ENCODE assay signal across 20 cellular contexts in the genomic region with DNA sequence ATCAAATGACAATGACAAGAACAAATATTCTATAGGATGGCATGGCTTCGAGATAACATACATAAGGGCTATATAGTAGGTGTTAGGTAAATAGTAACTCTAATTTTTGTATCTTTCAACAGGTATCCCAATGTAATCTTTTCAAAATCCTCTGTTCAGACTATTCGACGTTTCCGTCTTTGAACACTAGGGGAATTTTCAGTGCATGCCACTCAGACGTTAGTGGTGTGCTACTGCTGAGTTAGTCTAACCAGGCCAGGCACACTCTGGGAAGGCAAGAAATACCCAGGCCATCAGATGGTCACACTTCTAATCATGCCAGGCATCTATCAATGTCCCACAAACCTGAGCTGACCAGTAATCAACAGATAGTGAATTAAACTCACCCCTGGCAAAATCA. TPM values are rescaled to one million over a fixed set of nuclear protein-coding genes. Genes with fewer than 3 reads are reported as not detected.
A peak's percentile ranks its signal among the peaks of the same experiment; 100 is the strongest.
DNase-seq lines count a peak whose midpoint lies in the region; ATAC-seq, FAIRE-seq and TF ChIP-seq lines count a peak whose summit lies in the region.
"Had no signal": no experiment of that assay in that cellular context is flagged by ENCODE, and none has a peak within 500 bp of the region (broad histone marks: within the 10 kb centered on the region; RNA-seq: fewer than 3 reads in every experiment).

No MANE protein-coding gene starts in this region.

- peak; percentile 22 for TF ChIP-seq CTCF in astrocyte (IDR thresholded peaks at IDR 0.05; ENCODE audit: insufficient read depth, low read depth, low read length)

- DNase-seq in HuH-7 (ENCODE audit: low spot score) (peak; percentile 45), astrocyte (ENCODE audit: low read depth) (no peak), naive B cell (no peak), T-helper 2 cell (no peak), NCI-H345 (lab: John Stamatoyannopoulos, UW) (no peak), NK-92 (lab: John Stamatoyannopoulos, UW; ENCODE audit: unreplicated experiment) (no peak)
- DNase-seq: activated CD4-positive, alpha-beta T cell treated with anti-CD3 and anti-CD28 coated beads, Interleukin-2, amount 10 ng/mL, durations not matched to agents 7 days and 5 days; activated naive CD4-positive, alpha-beta T cell treated with anti-CD3 and anti-CD28 coated beads, Interleukin-2, amount 10 ng/mL, durations not matched to agents 7 days and 5 days; activated T-cell treated with anti-CD3 and anti-CD28 coated beads for 4 hours; C1 segment of cervical spinal cord; hypothalamus; MG63; midbrain; NCI-H1694; NCI-H446; sigmoid colon had no signal

- H3K4me3 ChIP-seq in BLaER1 (no peak overlapping the region), astrocyte (ENCODE audit: insufficient read depth, low read depth, low read length) (no peak overlapping the region)
- H3K4me3 ChIP-seq: MG63, sigmoid colon had no signal

- H3K9me3 Mint-ChIP-seq in astrocyte (ENCODE audit: unreplicated experiment) (no peaks in the 10 kb centered on the region), naive B cell (no peaks in the 10 kb centered on the region)
- H3K9me3 Mint-ChIP-seq: activated CD4-positive, alpha-beta T cell treated with anti-CD3 and anti-CD28 coated beads, Interleukin-2, amount 10 ng/mL, durations not matched to agents 7 days and 5 days; activated naive CD4-positive, alpha-beta T cell treated with anti-CD3 and anti-CD28 coated beads, Interleukin-2, amount 10 ng/mL, durations not matched to agents 7 days and 5 days had no signal

- no peak for FAIRE-seq in astrocyte (lab: Jason Lieb, UNC)
- FAIRE-seq: HTR-8/SVneo had no signal

- no peak overlapping the region for H3K4me3 Mint-ChIP-seq in astrocyte (ENCODE audit: unreplicated experiment)
- H3K4me3 Mint-ChIP-seq in naive B cell, result peak overlapping the region in 6 of 8 donors; percentile 43 to 86 (median 62)
- H3K4me3 Mint-ChIP-seq: activated CD4-positive, alpha-beta T cell treated with anti-CD3 and anti-CD28 coated beads, Interleukin-2, amount 10 ng/mL, durations not matched to agents 7 days and 5 days; activated naive CD4-positive, alpha-beta T cell treated with anti-CD3 and anti-CD28 coated beads, Interleukin-2, amount 10 ng/mL, durations not matched to agents 7 days and 5 days had no signal

- H3K4me2 ChIP-seq in BLaER1, result peak overlapping the region; percentile 79
- no peak overlapping the region for H3K4me2 ChIP-seq in astrocyte (ENCODE audit: low read length)

- no peaks in the 10 kb centered on the region for H3K36me3 ChIP-seq in BLaER1
- no peaks in the 10 kb centered on the region for H3K36me3 ChIP-seq in astrocyte (ENCODE audit: insufficient read depth, low read length)
- H3K36me3 ChIP-seq: MG63, sigmoid colon had no signal

- H3K27me3 Mint-ChIP-seq in astrocyte (ENCODE audit: low read depth, unreplicated experiment) (peaks cover 14% of the 10 kb centered on the region), naive B cell (no peaks in the 10 kb centered on the region)

- H3K27me3 ChIP-seq in BLaER1, result no peaks in the 10 kb centered on the region
- H3K27me3 ChIP-seq in astrocyte (ENCODE audit: insufficient read depth, low read length), result no peaks in the 10 kb centered on the region
- H3K27me3 ChIP-seq: MG63 had no signal

- H3K4me1 ChIP-seq in BLaER1, result peaks cover 72% of the 10 kb centered on the region
- no peaks in the 10 kb centered on the region for H3K4me1 ChIP-seq in astrocyte (ENCODE audit: insufficient read depth, low read length)
- H3K4me1 ChIP-seq: sigmoid colon had no signal

- H3K4me1 Mint-ChIP-seq in astrocyte (ENCODE audit: low read depth, unreplicated experiment) (peaks cover 16% of the 10 kb centered on the region), naive B cell (peaks cover 52 to 73% (median 61%) of the 10 kb centered on the region in 3 donors)

- no peaks in the 10 kb centered on the region for H3K36me3 Mint-ChIP-seq in astrocyte (ENCODE audit: low read depth, unreplicated experiment)
- no peaks in the 10 kb centered on the region for H3K36me3 Mint-ChIP-seq in naive B cell
- H3K36me3 Mint-ChIP-seq: activated naive CD4-positive, alpha-beta T cell treated with anti-CD3 and anti-CD28 coated beads, Interleukin-2, amount 10 ng/mL, durations not matched to agents 7 days and 5 days had no signal

- 0 out of 2 replicates have a peak overlapping the region, but pooled peaks have one; percentile 59 for H3K9ac ChIP-seq in BLaER1
- no peak overlapping the region for H3K9ac ChIP-seq in astrocyte (ENCODE audit: low read length)

- H4K20me1 ChIP-seq in BLaER1 (no peaks in the 10 kb centered on the region), astrocyte (ENCODE audit: insufficient read depth, low read length) (no peaks in the 10 kb centered on the region)

- no peak for ATAC-seq in naive B cell (ENCODE audit: low read depth in 2 of 2)
- no peak for ATAC-seq in HG03039 (IDR thresholded peaks at IDR 0.05; ENCODE audit: unreplicated experiment)

- H3K27ac ChIP-seq in BLaER1 (peak overlapping the region; percentile 80), astrocyte (ENCODE audit: low read depth, low read length) (no peak overlapping the region)
- H3K27ac ChIP-seq: sigmoid colon had no signal

- no peaks in the 10 kb centered on the region for H3K79me2 ChIP-seq in astrocyte (ENCODE audit: insufficient read depth, low read length)

- no peaks in the 10 kb centered on the region for H3K9me3 ChIP-seq in BLaER1
- no peaks in the 10 kb centered on the region for H3K9me3 ChIP-seq in astrocyte (ENCODE audit: insufficient read depth, low read depth, low read length)
- H3K9me3 ChIP-seq: MG63, sigmoid colon had no signal

- H2AFZ ChIP-seq in astrocyte (ENCODE audit: low read depth, low read length), result no peak overlapping the region

- H3K27ac Mint-ChIP-seq in astrocyte (ENCODE audit: unreplicated experiment) (no peak overlapping the region), naive B cell (peak overlapping the region in 5 of 6 donors; percentile 57 to 94 (median 78))
- H3K27ac Mint-ChIP-seq: activated CD4-positive, alpha-beta T cell treated with anti-CD3 and anti-CD28 coated beads, Interleukin-2, amount 10 ng/mL, durations not matched to agents 7 days and 5 days; activated naive CD4-positive, alpha-beta T cell treated with anti-CD3 and anti-CD28 coated beads, Interleukin-2, amount 10 ng/mL, durations not matched to agents 7 days and 5 days had no signal

RNA-seq across cellular contexts. Expression of a gene that starts 14.6 kb away (rescaled TPM):
- 0.11 TPM in 1 of 2 replicates, not detected in the other for total RNA-seq in astrocyte
- polyA plus RNA-seq in naive B cell (ENCODE audit: low read depth in 6 of 6), result not detected
- total RNA-seq: H4 had no signal
